ENCODE assay signal across 27 cellular contexts in the genomic region with DNA sequence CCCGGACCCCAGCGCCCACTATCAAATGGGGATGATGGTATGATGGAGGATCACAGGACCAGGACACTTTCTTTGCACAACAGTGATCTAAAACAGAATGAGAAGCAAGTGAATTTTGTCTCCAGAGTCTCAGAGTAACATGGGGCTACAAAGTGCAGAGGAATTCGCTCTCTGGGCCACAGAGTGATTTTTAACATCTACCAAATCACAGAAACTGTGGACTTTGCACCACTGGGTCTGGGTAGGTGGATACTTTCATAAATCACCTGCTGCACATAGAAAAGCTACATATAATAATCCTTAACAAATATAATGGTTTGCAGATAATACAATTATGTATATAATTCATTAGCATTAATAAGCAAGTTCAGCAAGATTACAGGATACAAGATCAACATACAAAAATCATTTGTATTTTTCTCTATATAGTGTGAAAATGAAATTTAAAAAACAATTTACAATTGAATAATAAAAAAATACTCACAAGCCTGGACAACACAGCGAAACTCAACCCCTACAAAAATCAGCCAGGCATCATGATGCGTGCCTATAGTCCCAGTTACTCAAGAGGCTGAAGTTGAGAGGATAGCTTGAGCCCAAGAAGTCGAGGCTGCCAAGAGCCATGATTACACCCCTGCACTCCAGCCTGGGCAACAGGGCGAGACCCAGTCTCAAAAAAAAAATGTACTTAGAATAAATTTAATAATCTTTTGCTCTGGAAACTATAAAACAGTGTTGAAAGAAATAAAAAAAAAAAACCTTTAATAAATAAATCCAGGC.
"Had no signal": no experiment of that assay in that cellular context is flagged by ENCODE, and none has a peak within 500 bp of the region (broad histone marks: within the 10 kb centered on the region; RNA-seq: fewer than 3 reads in every experiment).

No MANE protein-coding gene starts in this region.

- H3K4me1 ChIP-seq: ascending aorta, breast epithelium, foreskin keratinocyte had no signal

- H3K27me3 ChIP-seq: ascending aorta, breast epithelium, esophagus muscularis mucosa, foreskin keratinocyte, gastrocnemius medialis had no signal

- H3K9me3 ChIP-seq: ascending aorta, breast epithelium, esophagus muscularis mucosa, gastrocnemius medialis had no signal

- H3K4me3 ChIP-seq: ascending aorta, breast epithelium, esophagus muscularis mucosa, gastrocnemius medialis had no signal

- ATAC-seq: activated naive CD4-positive, alpha-beta T cell treated with anti-CD3 and anti-CD28 coated beads, Interleukin-2, amount 50 U/mL, for 72 hours; activated T-cell treated with anti-CD3 and anti-CD28 coated beads, Interleukin-2, amount 50 U/mL, for 72 hours; effector memory CD8-positive, alpha-beta T cell; foreskin keratinocyte had no signal

- DNase-seq: activated CD4-positive, alpha-beta memory T cell treated with anti-CD3 and anti-CD28 coated beads, Interleukin-2, amount 10 ng/mL, durations not matched to agents 7 days and 5 days; activated CD4-positive, alpha-beta T cell treated with anti-CD3 and anti-CD28 coated beads for 1 hour; activated CD4-positive, alpha-beta T cell treated with anti-CD3 and anti-CD28 coated beads for 4 hours; activated CD4-positive, alpha-beta T cell treated with anti-CD3 and anti-CD28 coated beads, Interleukin-2, amount 10 ng/mL, durations not matched to agents 7 days and 5 days; activated CD4-positive, alpha-beta T cell treated with anti-CD3 and anti-CD28 coated beads, Interleukin-2, amount 50 U/mL, for 4 hours; activated CD8-positive, alpha-beta memory T cell treated with anti-CD3 and anti-CD28 coated beads, Interleukin-2, amount 50 U/mL, for 48 hours; activated gamma-delta T cell; activated naive CD4-positive, alpha-beta T cell; activated naive CD4-positive, alpha-beta T cell treated with anti-CD3 and anti-CD28 coated beads, Interleukin-2, amount 10 ng/mL, durations not matched to agents 7 days and 5 days; activated naive CD8-positive, alpha-beta T cell treated with anti-CD3 and anti-CD28 coated beads, Interleukin-2, amount 10 ng/mL, durations not matched to agents 7 days and 5 days; activated T-cell treated with anti-CD3 and anti-CD28 coated beads for 4 hours; activated T-cell treated with anti-CD3 and anti-CD28 coated beads, Interleukin-2, amount 50 U/mL, for 24 hours; activated T-cell treated with anti-CD3 and anti-CD28 coated beads, Interleukin-2, amount 50 U/mL, for 72 hours; cortex of kidney; dermis blood vessel endothelial cell; effector CD4-positive, alpha-beta T cell; effector memory CD8-positive, alpha-beta T cell; erythroblast; foreskin keratinocyte; gastrocnemius medialis; glutamatergic neuron; T-helper 2 cell had no signal

- H3K27ac ChIP-seq: ascending aorta, breast epithelium, esophagus muscularis mucosa, foreskin keratinocyte had no signal

- FAIRE-seq: colon had no signal
